8 cellular contexts compared by ENCODE assay signal in the genomic region with DNA sequence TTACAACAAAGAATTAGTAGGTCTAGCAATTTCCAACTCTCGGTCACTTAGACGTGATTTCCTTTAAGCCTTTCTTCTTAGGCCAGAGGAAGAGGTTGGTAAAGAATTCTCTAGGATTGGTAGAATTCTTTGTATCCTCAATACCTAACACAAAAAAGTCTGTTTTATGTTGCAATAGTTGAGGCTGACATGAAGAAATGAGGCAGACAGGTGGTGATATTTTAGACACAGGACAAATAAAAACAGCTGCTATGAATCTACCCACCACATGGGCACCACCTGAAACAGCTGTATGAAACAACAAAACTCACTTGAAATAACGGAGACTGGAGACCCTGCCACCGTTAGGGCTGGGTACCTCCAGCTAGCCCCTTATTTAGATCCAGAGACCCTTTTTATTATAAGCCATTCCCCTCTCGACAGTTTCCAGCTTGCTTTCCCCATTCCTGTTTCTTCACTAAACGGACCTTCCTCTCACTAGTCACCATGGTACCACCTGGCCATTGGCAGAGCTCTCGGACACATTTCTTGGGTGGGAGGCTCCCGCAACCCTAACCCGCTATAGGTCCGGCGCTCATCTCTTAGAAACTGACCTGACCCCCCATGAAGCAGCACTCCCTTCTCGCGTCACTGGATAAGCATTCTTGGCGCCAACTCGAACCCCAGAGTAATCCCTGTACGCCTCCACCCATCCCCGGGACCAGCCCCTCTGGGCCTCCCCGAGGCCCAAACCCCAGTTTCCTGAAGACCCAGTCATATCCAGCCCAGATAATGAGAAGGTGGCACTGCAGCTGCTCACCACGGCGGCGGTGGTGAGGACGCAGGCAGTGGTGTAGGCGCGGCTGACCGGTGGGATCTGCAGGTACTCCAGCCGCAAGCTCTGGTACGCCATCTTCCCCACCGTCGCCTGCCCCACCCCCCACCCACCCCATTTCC. TPM values are rescaled to one million over a fixed set of nuclear protein-coding genes. Genes with fewer than 3 reads are reported as not detected.
DNase-seq lines count a peak whose midpoint lies in the region; ATAC-seq and TF ChIP-seq lines count a peak whose summit lies in the region.

Gene DERL2, minus strand, starts transcription at position 909 of the 936 bp plus-strand sequence. Its CDS starts 17 bp downstream, at position 892.

- DNase-seq in HT1080 (ENCODE audit: low read depth) (peak; percentile 50), cardiac septum (ENCODE audit: low spot score) (no peak), posterior vena cava (ENCODE audit: low spot score) (no peak), HK-2 (ENCODE audit: unreplicated experiment) (no peak)
- DNase-seq in activated T-helper 2 cell treated with anti-CD3 and anti-CD28 coated beads, Interferon-gamma antibody, Interleukin-2, Interleukin-4, amounts not matched to agents 10 μg/mL and 5 μg/mL and 100 μg/mL, durations not matched to agents 14 hours and 24 hours and 36 hours (ENCODE audit: low spot score), result no peak
- DNase-seq in stimulated activated CD4-positive, alpha-beta T cell treated with anti-CD3 and anti-CD28 coated beads, Interleukin-15, amount 100 ng/mL, for 24 hours, result no peak

- H3K79me2 ChIP-seq in DOHH2 (ENCODE audit: control insufficient read depth, low read length), result peaks cover 88% of the 10 kb centered on the region

- peaks cover 11% of the 10 kb centered on the region; the same call in 1 of the 2 replicates for H4K20me1 ChIP-seq in DOHH2 (ENCODE audit: control insufficient read depth, insufficient read depth, low read depth, low read length)

- no peaks in the 10 kb centered on the region for H3K9me2 ChIP-seq in DOHH2 (replicated peaks; ENCODE audit: control insufficient read depth, low read length)

- peak within 1 kb of the TSS; percentile 89 for H3K4me2 ChIP-seq in DOHH2 (ENCODE audit: low read length)

- peaks cover 27% of the 10 kb centered on the region for H3K4me1 ChIP-seq in DOHH2 (ENCODE audit: control insufficient read depth, low read length)

- H3K4me1 Mint-ChIP-seq in activated T-helper 2 cell treated with anti-CD3 and anti-CD28 coated beads, Interferon-gamma antibody, Interleukin-2, Interleukin-4, amounts not matched to agents 10 μg/mL and 5 μg/mL and 100 μg/mL, durations not matched to agents 14 hours and 24 hours and 36 hours (ENCODE audit: low read depth), result peaks cover 38% of the 10 kb centered on the region

- no peaks in the 10 kb centered on the region for H3K27me3 ChIP-seq in DOHH2 (ENCODE audit: control insufficient read depth, low read length)

- H3K36me3 ChIP-seq in DOHH2 (ENCODE audit: control insufficient read depth, low read length), result peaks cover 82% of the 10 kb centered on the region

- peaks cover 3% of the 10 kb centered on the region; the same call in 1 of the 2 replicates for H3F3A ChIP-seq in DOHH2 (ENCODE audit: control insufficient read depth, insufficient read depth)

- H3K9me3 ChIP-seq in DOHH2 (ENCODE audit: control insufficient read depth, insufficient read depth, low read length), result no peaks in the 10 kb centered on the region

- peak within 1 kb of the TSS; percentile 98 for H3K27ac Mint-ChIP-seq in activated T-helper 2 cell treated with anti-CD3 and anti-CD28 coated beads, Interferon-gamma antibody, Interleukin-2, Interleukin-4, amounts not matched to agents 10 μg/mL and 5 μg/mL and 100 μg/mL, durations not matched to agents 14 hours and 24 hours and 36 hours

- intact Hi-C loops in activated T-helper 2 cell treated with anti-CD3 and anti-CD28 coated beads, Interferon-gamma antibody, Interleukin-2, Interleukin-4, amounts not matched to agents 10 μg/mL and 5 μg/mL and 100 μg/mL, durations not matched to agents 14 hours and 24 hours and 36 hours (cut with micrococcal nuclease), result loop anchor here (1.0 to 10.0 kb wide), 6 partner anchors 17 to 1159 kb away; partner anchors contain the start of genes C1QBP, DHX33, KIAA0753 and NLRP1
- intact Hi-C loops in cardiac septum (cut with DNase I) (loop anchor here (2.0 kb wide), 1 partner anchor 17 kb away; the partner anchor contains the start of gene DHX33), posterior vena cava (cut with DNase I) (no loop called here)

- no peaks in the 10 kb centered on the region for H3K27me3 Mint-ChIP-seq in activated T-helper 2 cell treated with anti-CD3 and anti-CD28 coated beads, Interferon-gamma antibody, Interleukin-2, Interleukin-4, amounts not matched to agents 10 μg/mL and 5 μg/mL and 100 μg/mL, durations not matched to agents 14 hours and 24 hours and 36 hours (ENCODE audit: low read depth)

- no peak for TF ChIP-seq CTCF in DOHH2 (IDR thresholded peaks at IDR 0.05; ENCODE audit: low read depth, low read length, poor library complexity, severe bottlenecking)

- H3K9me3 Mint-ChIP-seq in activated T-helper 2 cell treated with anti-CD3 and anti-CD28 coated beads, Interferon-gamma antibody, Interleukin-2, Interleukin-4, amounts not matched to agents 10 μg/mL and 5 μg/mL and 100 μg/mL, durations not matched to agents 14 hours and 24 hours and 36 hours, result no peaks in the 10 kb centered on the region

- H3K36me3 Mint-ChIP-seq in activated T-helper 2 cell treated with anti-CD3 and anti-CD28 coated beads, Interferon-gamma antibody, Interleukin-2, Interleukin-4, amounts not matched to agents 10 μg/mL and 5 μg/mL and 100 μg/mL, durations not matched to agents 14 hours and 24 hours and 36 hours (ENCODE audit: low read depth), result peaks cover 79% of the 10 kb centered on the region

- ATAC-seq in GM21360 (IDR thresholded peaks at IDR 0.05; ENCODE audit: unreplicated experiment), result peak; percentile 20

- H3K4me3 ChIP-seq in DOHH2 (ENCODE audit: low read length), result peak within 1 kb of the TSS; percentile 92

- H3K4me3 Mint-ChIP-seq in activated T-helper 2 cell treated with anti-CD3 and anti-CD28 coated beads, Interferon-gamma antibody, Interleukin-2, Interleukin-4, amounts not matched to agents 10 μg/mL and 5 μg/mL and 100 μg/mL, durations not matched to agents 14 hours and 24 hours and 36 hours (ENCODE audit: low read depth), result peak within 1 kb of the TSS; percentile 97

- H3K27ac ChIP-seq in DOHH2 (ENCODE audit: low read depth, low read length), result peak within 1 kb of the TSS; percentile 94

RNA-seq across cellular contexts. Expression of gene DERL2, which starts in this region (rescaled TPM):
- 47.4 and 64.4 TPM in 2 replicates for total RNA-seq in HT1080 (2014; rRNA removed; shearing (Covaris generic))
- polyA plus RNA-seq in HT1080 (2015; cell fraction: cytosol; rRNA removed), result 48.4 and 66.8 TPM in 2 replicates
- polyA plus RNA-seq in HT1080 (2015; cell fraction: nucleus; rRNA removed), result 68.6 and 90.0 TPM in 2 replicates
- 69.3 and 70.4 TPM in 2 replicates for total RNA-seq in activated T-helper 2 cell treated with anti-CD3 and anti-CD28 coated beads, Interferon-gamma antibody, Interleukin-2, Interleukin-4, amounts not matched to agents 10 μg/mL and 5 μg/mL and 100 μg/mL, durations not matched to agents 14 hours and 24 hours and 36 hours
- total RNA-seq in cardiac septum (32.8 TPM), posterior vena cava (10 to 100 TPM; 43.3 to 49.6 TPM)

Comparison
In these comparisons a context has a peak if more than half of its experiments do, and no peak if none do; other contexts are left out.
1. intact Hi-C loops: an anchor here in activated T-helper 2 cell treated with anti-CD3 and anti-CD28 coated beads, Interferon-gamma antibody, Interleukin-2, Interleukin-4, amounts not matched to agents 10 μg/mL and 5 μg/mL and 100 μg/mL, durations not matched to agents 14 hours and 24 hours and 36 hours (1.0 to 10.0 kb wide) and cardiac septum (2.0 kb wide); none called in posterior vena cava.